In genomic region chr15:62895139-62895866, GRCh38 we compare ENCODE assay signal across 12 cellular contexts.
DNase-seq lines count a peak whose midpoint lies in the region; ATAC-seq and TF ChIP-seq lines count a peak whose summit lies in the region.
"Had no signal": no experiment of that assay in that cellular context is flagged by ENCODE, and none has a peak within 500 bp of the region (broad histone marks: within the 10 kb centered on the region; RNA-seq: fewer than 3 reads in every experiment).

No MANE protein-coding gene starts in this region.

- H2BK120ac ChIP-seq in trophoblast cell (ENCODE audit: insufficient read depth, low read length, poor library complexity), result peak overlapping the region; percentile 100

- CTCF ChIA-PET in RWPE1 (lab: Yijun Ruan, JAX), result no interaction called here

- POLR2A ChIA-PET in RWPE1 (lab: Yijun Ruan, JAX; ENCODE audit: low non-redundant PET), result no interaction called here

- H4K20me1 ChIP-seq in GM23338 (replicated peaks; ENCODE audit: insufficient read depth), result no peaks in the 10 kb centered on the region

- no CpG with 5 or more reads among the region's 6 CpGs for WGBS in trophoblast cell (ENCODE audit: extremely low coverage, insufficient coverage, insufficient read length)

- peak overlapping the region; percentile 100 for H4K91ac ChIP-seq in trophoblast cell (ENCODE audit: low read depth, low read length)

- H3K14ac ChIP-seq in trophoblast cell (ENCODE audit: low read length), result peak overlapping the region; percentile 100

- H2AK5ac ChIP-seq in trophoblast cell (ENCODE audit: low read length), result peak overlapping the region; percentile 100

- peak overlapping the region; percentile 99 for H4K8ac ChIP-seq in trophoblast cell (ENCODE audit: low read depth, low read length)

- peak overlapping the region; percentile 98 for H4K12ac ChIP-seq in trophoblast cell (ENCODE audit: low read depth, low read length)

- 0 out of 2 replicates have a peak overlapping the region, but pooled peaks have one; percentile 34 for H3K4me2 ChIP-seq in GM23338
- no peak overlapping the region for H3K4me2 ChIP-seq in trophoblast cell (ENCODE audit: low read length)

- H3K79me2 ChIP-seq in GM23338 (replicated peaks; ENCODE audit: insufficient read depth) (no peaks in the 10 kb centered on the region), trophoblast cell (ENCODE audit: control insufficient read depth, insufficient read depth, low read length, poor library complexity) (peaks cover 21% of the 10 kb centered on the region)

- no peaks in the 10 kb centered on the region for H3K27me3 ChIP-seq in GM23338 (ENCODE audit: insufficient read depth)
- H3K27me3 ChIP-seq in trophoblast cell (ENCODE audit: insufficient read depth, low read length), result no peaks in the 10 kb centered on the region

- H3K4me1 Mint-ChIP-seq in GM23338, result peaks cover 33% of the 10 kb centered on the region
- H3K4me1 Mint-ChIP-seq: activated naive CD4-positive, alpha-beta T cell treated with anti-CD3 and anti-CD28 coated beads, Interleukin-2, amount 10 ng/mL, durations not matched to agents 7 days and 5 days had no signal

- H3F3A ChIP-seq in GM23338 (replicated peaks; ENCODE audit: low read depth), result no peaks in the 10 kb centered on the region

- H3K79me1 ChIP-seq in trophoblast cell (ENCODE audit: low read length), result peaks cover 65% of the 10 kb centered on the region

- peaks cover 24% of the 10 kb centered on the region for H3K4me1 ChIP-seq in GM23338 (ENCODE audit: insufficient read depth)
- H3K4me1 ChIP-seq in trophoblast cell (ENCODE audit: control insufficient read depth in 1 of 2, insufficient read depth in 2 of 2, low read length in 2 of 2), result peaks cover 24 to 33% of the 10 kb centered on the region in 2 experiments

- H3K9ac ChIP-seq in trophoblast cell (ENCODE audit: low read length), result peak overlapping the region; percentile 4

- H3K36me3 ChIP-seq in GM23338 (ENCODE audit: insufficient read depth), result no peaks in the 10 kb centered on the region
- H3K36me3 ChIP-seq in trophoblast cell (ENCODE audit: control insufficient read depth in 1 of 2, insufficient read depth in 2 of 2, low read length in 2 of 2), result no peaks in the 10 kb centered on the region

- TF ChIP-seq CTCF in GM23338 (conservative IDR thresholded peaks at IDR 0.05; ENCODE audit: low read depth in 2 of 2) (no peak), RWPE1 (conservative IDR thresholded peaks at IDR 0.05; ENCODE audit: low read depth) (no peak), fibroblast of mammary gland (conservative IDR thresholded peaks at IDR 0.05; ENCODE audit: control insufficient read depth, insufficient read depth, low read depth, low read length) (no peak)

- peak overlapping the region; percentile 100 for H3K18ac ChIP-seq in trophoblast cell (ENCODE audit: low read length)

- no peak overlapping the region for H3K4me3 ChIP-seq in GM23338
- H3K4me3 ChIP-seq in fibroblast of mammary gland (ENCODE audit: control insufficient read depth, low read depth, low read length), result no peak overlapping the region
- no peak overlapping the region for H3K4me3 ChIP-seq in trophoblast cell (ENCODE audit: low read depth, low read length)

- no peaks in the 10 kb centered on the region for H3K9me3 ChIP-seq in trophoblast cell (ENCODE audit: insufficient read depth, low read depth, low read length)

- no peaks in the 10 kb centered on the region for H3K36me3 Mint-ChIP-seq in GM23338 (ENCODE audit: low read depth)
- H3K36me3 Mint-ChIP-seq: activated naive CD4-positive, alpha-beta T cell treated with anti-CD3 and anti-CD28 coated beads, Interleukin-2, amount 10 ng/mL, durations not matched to agents 7 days and 5 days had no signal

- DNase-seq in GM23338 (ENCODE audit: low spot score) (no peak), RWPE1 (ENCODE audit: low spot score) (no peak), fibroblast of mammary gland (ENCODE audit: low read depth) (peak; percentile 64), trophoblast cell (peak; percentile 57 to 68), mesenteric fat pad (ENCODE audit: low spot score) (no peak), NOMO-1 (lab: John Stamatoyannopoulos, UW; ENCODE audit: unreplicated experiment in 2 of 2) (no peak)
- DNase-seq in stimulated activated CD4-positive, alpha-beta T cell treated with anti-CD3 and anti-CD28 coated beads, Interleukin-12 subunit alpha, Interleukin-12 subunit beta, amount 100 ng/mL, for 4 hours, result no peak
- DNase-seq: activated CD4-positive, CD25-positive, alpha-beta regulatory T cell; activated naive CD4-positive, alpha-beta T cell treated with anti-CD3 and anti-CD28 coated beads, Interleukin-2, amount 10 ng/mL, durations not matched to agents 7 days and 5 days; DMS79 treated with DMSO at 0.1 percent for 48 hours; Kasumi-1 had no signal

- H3K27ac Mint-ChIP-seq in GM23338, result peak overlapping the region; percentile 85
- H3K27ac Mint-ChIP-seq: activated naive CD4-positive, alpha-beta T cell treated with anti-CD3 and anti-CD28 coated beads, Interleukin-2, amount 10 ng/mL, durations not matched to agents 7 days and 5 days had no signal

- H2AFZ ChIP-seq in GM23338 (no peak overlapping the region; the same call in 1 of the 2 replicates), trophoblast cell (ENCODE audit: insufficient read depth, low read length, poor library complexity) (peak overlapping the region; percentile 97)

- H3K9me2 ChIP-seq in GM23338 (ENCODE audit: insufficient read depth), result no peaks in the 10 kb centered on the region

- H3K4ac ChIP-seq in trophoblast cell (ENCODE audit: low read depth, low read length), result peak overlapping the region; percentile 100

- ATAC-seq in GM23338 (no peak), GM18520 (IDR thresholded peaks at IDR 0.05; ENCODE audit: unreplicated experiment) (no peak)

- H3K27ac ChIP-seq in GM23338 (ENCODE audit: low read depth), result peak overlapping the region; percentile 47; the same call in 1 of the 2 replicates
- peak overlapping the region; percentile 93 for H3K27ac ChIP-seq in RWPE1
- H3K27ac ChIP-seq in trophoblast cell (ENCODE audit: low read depth, low read length), result peak overlapping the region; percentile 100

- peak overlapping the region; percentile 100 for H2BK12ac ChIP-seq in trophoblast cell (ENCODE audit: low read length)

- peaks cover 6% of the 10 kb centered on the region for H3K27me3 Mint-ChIP-seq in GM23338 (ENCODE audit: insufficient read depth, low read depth, poor library complexity)

- no peaks in the 10 kb centered on the region for H3K9me3 Mint-ChIP-seq in GM23338
- H3K9me3 Mint-ChIP-seq: activated naive CD4-positive, alpha-beta T cell treated with anti-CD3 and anti-CD28 coated beads, Interleukin-2, amount 10 ng/mL, durations not matched to agents 7 days and 5 days had no signal

- H3K23ac ChIP-seq in trophoblast cell (ENCODE audit: low read length), result no peak overlapping the region

- H3K4me3 Mint-ChIP-seq in GM23338, result no peak overlapping the region; the same call in 2 of the 3 replicates
- H3K4me3 Mint-ChIP-seq: activated naive CD4-positive, alpha-beta T cell treated with anti-CD3 and anti-CD28 coated beads, Interleukin-2, amount 10 ng/mL, durations not matched to agents 7 days and 5 days had no signal

- peak overlapping the region; percentile 100 for H2BK5ac ChIP-seq in trophoblast cell (ENCODE audit: low read depth, low read length, poor library complexity)

TF ChIP-seq in GM23338, 12 proteins besides CTCF, POLR2A, EP300 and RAD21:
- TF ChIP-seq JUNB (IDR thresholded peaks at IDR 0.05; ENCODE audit: unreplicated experiment) (no peak), EZH2 (IDR thresholded peaks at IDR 0.05; ENCODE audit: low read depth, unreplicated experiment) (no peak)
- TF ChIP-seq, protein P1, sequence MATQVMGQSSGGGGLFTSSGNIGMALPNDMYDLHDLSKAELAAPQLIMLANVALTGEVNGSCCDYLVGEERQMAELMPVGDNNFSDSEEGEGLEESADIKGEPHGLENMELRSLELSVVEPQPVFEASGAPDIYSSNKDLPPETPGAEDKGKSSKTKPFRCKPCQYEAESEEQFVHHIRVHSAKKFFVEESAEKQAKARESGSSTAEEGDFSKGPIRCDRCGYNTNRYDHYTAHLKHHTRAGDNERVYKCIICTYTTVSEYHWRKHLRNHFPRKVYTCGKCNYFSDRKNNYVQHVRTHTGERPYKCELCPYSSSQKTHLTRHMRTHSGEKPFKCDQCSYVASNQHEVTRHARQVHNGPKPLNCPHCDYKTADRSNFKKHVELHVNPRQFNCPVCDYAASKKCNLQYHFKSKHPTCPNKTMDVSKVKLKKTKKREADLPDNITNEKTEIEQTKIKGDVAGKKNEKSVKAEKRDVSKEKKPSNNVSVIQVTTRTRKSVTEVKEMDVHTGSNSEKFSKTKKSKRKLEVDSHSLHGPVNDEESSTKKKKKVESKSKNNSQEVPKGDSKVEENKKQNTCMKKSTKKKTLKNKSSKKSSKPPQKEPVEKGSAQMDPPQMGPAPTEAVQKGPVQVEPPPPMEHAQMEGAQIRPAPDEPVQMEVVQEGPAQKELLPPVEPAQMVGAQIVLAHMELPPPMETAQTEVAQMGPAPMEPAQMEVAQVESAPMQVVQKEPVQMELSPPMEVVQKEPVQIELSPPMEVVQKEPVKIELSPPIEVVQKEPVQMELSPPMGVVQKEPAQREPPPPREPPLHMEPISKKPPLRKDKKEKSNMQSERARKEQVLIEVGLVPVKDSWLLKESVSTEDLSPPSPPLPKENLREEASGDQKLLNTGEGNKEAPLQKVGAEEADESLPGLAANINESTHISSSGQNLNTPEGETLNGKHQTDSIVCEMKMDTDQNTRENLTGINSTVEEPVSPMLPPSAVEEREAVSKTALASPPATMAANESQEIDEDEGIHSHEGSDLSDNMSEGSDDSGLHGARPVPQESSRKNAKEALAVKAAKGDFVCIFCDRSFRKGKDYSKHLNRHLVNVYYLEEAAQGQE (IDR thresholded peaks at IDR 0.05; ENCODE audit: unreplicated experiment), result no peak

Comparison
In these comparisons a context has a peak if more than half of its experiments do, and no peak if none do; other contexts are left out.
1. DNase-seq: peak in fibroblast of mammary gland (single experiment) and trophoblast cell (2 of 2); none in GM23338 (single experiment), RWPE1 (single experiment), mesenteric fat pad (single experiment), NOMO-1 (0 of 2) and stimulated activated CD4-positive, alpha-beta T cell treated with anti-CD3 and anti-CD28 coated beads, Interleukin-12 subunit alpha, Interleukin-12 subunit beta, amount 100 ng/mL, for 4 hours (single experiment).
2. H3K27ac ChIP-seq: peak in every context shown above with its lines; median percentile 100 in trophoblast cell; 93 in RWPE1; 47 in GM23338.